ENCODE assay signal across 23 cellular contexts in genomic region chr22:41885576-41885975, GRCh38. TPM values are rescaled to one million over a fixed set of nuclear protein-coding genes. Genes with fewer than 3 reads are reported as not detected.
A peak's percentile ranks its signal among the peaks of the same experiment; 100 is the strongest.
DNase-seq lines count a peak whose midpoint lies in the region; ATAC-seq, FAIRE-seq and TF ChIP-seq lines count a peak whose summit lies in the region.
"Had no signal": no experiment of that assay in that cellular context is flagged by ENCODE, and none has a peak within 500 bp of the region (broad histone marks: within the 10 kb centered on the region; RNA-seq: fewer than 3 reads in every experiment).

No MANE protein-coding gene starts in this region.

- intact Hi-C loops in activated CD4-positive, alpha-beta T cell treated with anti-CD3 and anti-CD28 coated beads for 36 hours (cut with DNase I, micrococcal nuclease), result no loop called here
- intact Hi-C loops in Caco-2 (cut with micrococcal nuclease; ENCODE audit: unreplicated experiment) (no loop called here), K562 (cut with micrococcal nuclease) (no loop called here)

- no peak overlapping the region for H3K4me2 ChIP-seq in K562 (ENCODE audit: insufficient read depth, low read length)
- H3K4me2 ChIP-seq in trophoblast cell (ENCODE audit: low read length), result no peak overlapping the region

- H4K91ac ChIP-seq in trophoblast cell (ENCODE audit: low read depth, low read length), result no peak overlapping the region

- H2AK5ac ChIP-seq in trophoblast cell (ENCODE audit: low read length), result no peak overlapping the region

- peaks cover 26% of the 10 kb centered on the region for H3K4me1 ChIP-seq in Caco-2
- H3K4me1 ChIP-seq in K562 (replicated peaks in 1 of 2; ENCODE audit: control insufficient read depth in 2 of 2, insufficient read depth in 2 of 2, low read length in 2 of 2), result no peaks in the 10 kb centered on the region
- no peaks in the 10 kb centered on the region for H3K4me1 ChIP-seq in trophoblast cell (ENCODE audit: control insufficient read depth in 1 of 2, insufficient read depth in 2 of 2, low read length in 2 of 2)
- H3K4me1 ChIP-seq: SJSA1 had no signal

- H3K9me3 Mint-ChIP-seq in activated CD4-positive, alpha-beta T cell treated with anti-CD3 and anti-CD28 coated beads for 36 hours (ENCODE audit: low read depth), result no peaks in the 10 kb centered on the region
- H3K9me3 Mint-ChIP-seq in Caco-2 (ENCODE audit: unreplicated experiment), result no peaks in the 10 kb centered on the region
- H3K9me3 Mint-ChIP-seq: CD8-positive, alpha-beta T cell had no signal

- H3K23ac ChIP-seq in trophoblast cell (ENCODE audit: low read length), result no peak overlapping the region

- peaks cover 2% of the 10 kb centered on the region; the same call in 1 of the 2 replicates for H4K20me1 ChIP-seq in K562 (replicated peaks; ENCODE audit: control insufficient read depth, insufficient read depth, low read length)

- H2BK120ac ChIP-seq in trophoblast cell (ENCODE audit: insufficient read depth, low read length, poor library complexity), result no peak overlapping the region

- TF ChIP-seq CTCF in Caco-2 (IDR thresholded peaks at IDR 0.05; ENCODE audit: insufficient read depth in 1 of 2, low read depth in 1 of 2, low read length in 1 of 2, severe bottlenecking in 1 of 2, unreplicated experiment in 1 of 2) (no peak), K562 (IDR thresholded peaks at IDR 0.05 in 2 of 3, conservative IDR thresholded peaks at IDR 0.05 in 1 of 3; ENCODE audit: insufficient read depth in 2 of 3, low read depth in 1 of 3, low read length in 3 of 3) (no peak)

- TF ChIP-seq EP300 in K562 (IDR thresholded peaks at IDR 0.05; ENCODE audit: low read length), result no peak

- H2AFZ ChIP-seq in K562 (ENCODE audit: low read depth, low read length), result no peak overlapping the region
- H2AFZ ChIP-seq in trophoblast cell (ENCODE audit: insufficient read depth, low read length, poor library complexity), result no peak overlapping the region

- no peak overlapping the region for H3K14ac ChIP-seq in trophoblast cell (ENCODE audit: low read length)

- CTCF ChIA-PET in activated CD4-positive, alpha-beta T cell treated with anti-CD3 and anti-CD28 coated beads for 36 hours (lab: Charles Lee), result interaction anchor here (1.0 to 1.2 kb wide), 3 partner anchors 17 to 135 kb away, joined by 3 to 4 read pairs (median 4); no protein-coding TSS in a partner anchor
- CTCF ChIA-PET in Caco-2 (lab: Charles Lee) (interaction anchor here (0.8 to 2.1 kb wide), 3 partner anchors 26 to 189 kb away, joined by 3 to 9 read pairs (median 3); no protein-coding TSS in a partner anchor), K562 (lab: Yijun Ruan, JAX; ENCODE audit: low intra/inter-chr PET ratio) (no interaction called here)

- POLR2A ChIA-PET in activated CD4-positive, alpha-beta T cell treated with anti-CD3 and anti-CD28 coated beads for 36 hours (lab: Charles Lee), result interaction anchor here (0.6 kb wide), 1 partner anchor 80 kb away, joined by 3 read pairs; no protein-coding TSS in a partner anchor
- POLR2A ChIA-PET in Caco-2 (lab: Charles Lee) (interaction anchor here (1.2 kb wide), 1 partner anchor 53 kb away, joined by 7 read pairs; the partner anchor contains the start of gene SREBF2), K562 (lab: Yijun Ruan, JAX) (interaction anchor here (0.7 to 1.8 kb wide), 4 partner anchors 11 to 118 kb away, joined by 3 to 7 read pairs (median 6); no protein-coding TSS in a partner anchor)

- no peaks in the 10 kb centered on the region for H3K27me3 Mint-ChIP-seq in activated CD4-positive, alpha-beta T cell treated with anti-CD3 and anti-CD28 coated beads for 36 hours
- no peaks in the 10 kb centered on the region for H3K27me3 Mint-ChIP-seq in Caco-2 (ENCODE audit: insufficient read depth, unreplicated experiment)

- H2BK12ac ChIP-seq in trophoblast cell (ENCODE audit: low read length), result no peak overlapping the region

- H3K4me1 Mint-ChIP-seq in activated CD4-positive, alpha-beta T cell treated with anti-CD3 and anti-CD28 coated beads for 36 hours, result no peaks in the 10 kb centered on the region
- H3K4me1 Mint-ChIP-seq in Caco-2 (ENCODE audit: low read depth, unreplicated experiment), result peaks cover 7% of the 10 kb centered on the region

- no peak for FAIRE-seq in K562 (lab: Jason Lieb, UNC)
- FAIRE-seq: HTR-8/SVneo had no signal

- H3K18ac ChIP-seq in trophoblast cell (ENCODE audit: low read length), result no peak overlapping the region

- H3K36me3 Mint-ChIP-seq in activated CD4-positive, alpha-beta T cell treated with anti-CD3 and anti-CD28 coated beads for 36 hours (ENCODE audit: low read depth), result peaks cover 75% of the 10 kb centered on the region
- H3K36me3 Mint-ChIP-seq in Caco-2 (ENCODE audit: insufficient read depth, unreplicated experiment), result peaks cover 96% of the 10 kb centered on the region

- no peak overlapping the region for H3K4ac ChIP-seq in trophoblast cell (ENCODE audit: low read depth, low read length)

- peak; percentile 19 for ATAC-seq in activated CD4-positive, alpha-beta T cell treated with anti-CD3 and anti-CD28 coated beads for 36 hours
- ATAC-seq in K562 (no peak), GM21447 (IDR thresholded peaks at IDR 0.05; ENCODE audit: unreplicated experiment) (no peak)
- ATAC-seq: CD8-positive, alpha-beta T cell had no signal

- no peak for DNase-seq in activated CD4-positive, alpha-beta T cell treated with anti-CD3 and anti-CD28 coated beads for 36 hours
- DNase-seq in activated CD4-positive, alpha-beta T cell treated with anti-CD3 and anti-CD28 coated beads, Interleukin-2, amount 50 U/mL, for 48 hours, result no peak
- no peak for DNase-seq in Caco-2
- no peak for DNase-seq in K562 (ENCODE audit: extremely low read depth in 1 of 4, low spot score in 3 of 4)
- DNase-seq in trophoblast cell, result peak; percentile 73 to 79
- no peak for DNase-seq in DMS53 treated with DMSO at 0.1 percent for 48 hours (lab: John Stamatoyannopoulos, UW; ENCODE audit: unreplicated experiment)
- no peak for DNase-seq in cerebellar nuclear complex (lab: John Stamatoyannopoulos, UW)
- DNase-seq: CD8-positive, alpha-beta T cell; DMS79; H7; IMR-90; MM.1S; NCI-H1092; NCI-H1436 treated with DMSO at 0.1 percent for 48 hours; NCI-H2029; NCI-H526 treated with DMSO at 0.1 percent for 48 hours; Peyer's patch had no signal

- H3K36me3 ChIP-seq in Caco-2 (ENCODE audit: control insufficient read depth, insufficient read depth, low read length) (peaks cover 13% of the 10 kb centered on the region), K562 (ENCODE audit: control insufficient read depth, insufficient read depth, low read length) (peaks cover 93% of the 10 kb centered on the region), trophoblast cell (ENCODE audit: control insufficient read depth in 1 of 2, insufficient read depth in 2 of 2, low read length in 2 of 2) (peaks cover 62 to 82% of the 10 kb centered on the region in 2 experiments)

- no peak for TF ChIP-seq RAD21 in K562 (CRISPR knock-in tag; conservative IDR thresholded peaks at IDR 0.05 in 1 of 2, IDR thresholded peaks at IDR 0.05 in 1 of 2)

- H2BK5ac ChIP-seq in trophoblast cell (ENCODE audit: low read depth, low read length, poor library complexity), result no peak overlapping the region

- H3K9ac ChIP-seq in K562 (ENCODE audit: insufficient read depth in 1 of 2, low read depth in 2 of 2, low read length in 2 of 2) (no peak overlapping the region), trophoblast cell (ENCODE audit: low read length) (no peak overlapping the region)

- H3K79me1 ChIP-seq in trophoblast cell (ENCODE audit: low read length), result no peaks in the 10 kb centered on the region

- H3K27ac ChIP-seq in K562 (ENCODE audit: extremely low read depth, low read depth, low read length) (no peak overlapping the region), trophoblast cell (ENCODE audit: low read depth, low read length) (no peak overlapping the region)
- H3K27ac ChIP-seq: 22Rv1, SJSA1 had no signal

- H3K27me3 ChIP-seq in Caco-2 (replicated peaks; ENCODE audit: control insufficient read depth, insufficient read depth, low read length) (no peaks in the 10 kb centered on the region), K562 (ENCODE audit: control insufficient read depth in 2 of 2, insufficient read depth in 2 of 2, low read length in 2 of 2) (no peaks in the 10 kb centered on the region), trophoblast cell (ENCODE audit: insufficient read depth, low read length) (no peaks in the 10 kb centered on the region)
- H3K27me3 ChIP-seq: Peyer's patch, SJSA1 had no signal

- TF ChIP-seq POLR2A in K562 (conservative IDR thresholded peaks at IDR 0.05), result no peak

- in situ Hi-C loops in K562 (cut with MboI), result no loop called here

- no peak overlapping the region for H3K4me3 ChIP-seq in Caco-2 (ENCODE audit: low read depth, low read length)
- H3K4me3 ChIP-seq in K562, result no peak overlapping the region
- no peak overlapping the region for H3K4me3 ChIP-seq in trophoblast cell (ENCODE audit: low read depth, low read length)
- H3K4me3 ChIP-seq: Peyer's patch, SJSA1 had no signal

- BruUV-seq in Caco-2 (replicated peaks; lab: Mats Ljungman, UMichigan) (TSS peak; percentile 38), K562 (replicated peaks; lab: Mats Ljungman, UMichigan) (no TSS peak)

- H3K27ac Mint-ChIP-seq in activated CD4-positive, alpha-beta T cell treated with anti-CD3 and anti-CD28 coated beads for 36 hours, result peak overlapping the region; percentile 9
- H3K27ac Mint-ChIP-seq in Caco-2 (ENCODE audit: unreplicated experiment), result peak overlapping the region; percentile 91
- H3K27ac Mint-ChIP-seq: CD8-positive, alpha-beta T cell had no signal

- H3K79me2 ChIP-seq in K562 (ENCODE audit: control insufficient read depth, insufficient read depth, low read length) (no peaks in the 10 kb centered on the region), trophoblast cell (ENCODE audit: control insufficient read depth, insufficient read depth, low read length, poor library complexity) (no peaks in the 10 kb centered on the region)

- H3K9me1 ChIP-seq in K562 (ENCODE audit: control insufficient read depth, insufficient read depth, low read length), result peaks cover 4% of the 10 kb centered on the region

- H4K8ac ChIP-seq in trophoblast cell (ENCODE audit: low read depth, low read length), result no peak overlapping the region

- 70% methylated on average over 4 of the region's 5 CpGs for WGBS in K562 (ENCODE audit: insufficient coverage, low coverage, missing lambda C conversion rate)
- no CpG with 5 or more reads among the region's 5 CpGs for WGBS in trophoblast cell (ENCODE audit: extremely low coverage, insufficient coverage, insufficient read length)

- H3K9me3 ChIP-seq in Caco-2, result no peaks in the 10 kb centered on the region
- H3K9me3 ChIP-seq in K562 (replicated peaks; ENCODE audit: control insufficient read depth, insufficient read depth, low read depth, low read length), result no peaks in the 10 kb centered on the region
- peaks cover 1% of the 10 kb centered on the region for H3K9me3 ChIP-seq in trophoblast cell (ENCODE audit: insufficient read depth, low read depth, low read length)
- H3K9me3 ChIP-seq: Peyer's patch, SJSA1 had no signal

- no peak overlapping the region for H3K4me3 Mint-ChIP-seq in activated CD4-positive, alpha-beta T cell treated with anti-CD3 and anti-CD28 coated beads for 36 hours
- no peak overlapping the region for H3K4me3 Mint-ChIP-seq in Caco-2 (ENCODE audit: unreplicated experiment)
- H3K4me3 Mint-ChIP-seq: CD8-positive, alpha-beta T cell had no signal

- H4K12ac ChIP-seq in trophoblast cell (ENCODE audit: low read depth, low read length), result no peak overlapping the region

RNA-seq across cellular contexts. Expression of gene SHISA8, which starts 29.3 kb away (rescaled TPM):
- total RNA-seq in activated CD4-positive, alpha-beta T cell treated with anti-CD3 and anti-CD28 coated beads for 36 hours, result 1 to 10 TPM; 1.4 to 1.9 TPM
- total RNA-seq in Caco-2 (2022) (1.4 and 2.2 TPM in 2 replicates), K562 (2014; rRNA removed) (1.1 and 1.4 TPM in 2 replicates), K562 (2014; rRNA removed; fragmentation: Illumina TruSeq; extraction: Trizol) (not detected in 2 replicates), K562 (2015; rRNA removed; fragmentation: Illumina TruSeq; extraction: Trizol) (not detected in 2 replicates), K562 (2021) (2.2 TPM in 2 replicates)
- 0.70 and 1.5 TPM in 2 replicates for total RNA-seq in K562 (2011; cell fraction: chromatin; rRNA removed; ENCODE audit: low replicate concordance)
- 2.4 and 5.5 TPM in 2 replicates for total RNA-seq in K562 (2011; cell fraction: nucleolus; rRNA removed)
- 1.5 and 2.1 TPM in 2 replicates for total RNA-seq in K562 (2011; cell fraction: nucleoplasm; rRNA removed)
- polyA plus RNA-seq in K562 (2011; rRNA removed) (0.08 and 0.15 TPM in 2 replicates), K562 (2014; fragmentation: Illumina TruSeq; extraction: Trizol) (not detected in 2 replicates), K562 (2014; fragmentation: Nextera tagmentation; extraction: Ambion mirVana) (under 1 TPM in 1 of 2 experiments, not detected in 1; 0.07 TPM), K562 (2014; rRNA removed) (0.50 and 3.3 TPM in 2 replicates)
- 0.09 and 1.8 TPM in 2 replicates for polyA plus RNA-seq in K562 (2011; cell fraction: cytosol; rRNA removed)
- 2.7 and 8.7 TPM in 2 replicates for polyA plus RNA-seq in K562 (2011; cell fraction: nucleus; rRNA removed)
- 0.19 and 0.40 TPM in 2 replicates for polyA plus RNA-seq in K562 (2012)
- polyA minus RNA-seq in K562 (2011; rRNA and poly(A)+ RNA removed), result not detected in 2 replicates
- polyA minus RNA-seq in K562 (2011; cell fraction: cytosol; rRNA and poly(A)+ RNA removed), result not detected in 2 replicates
- 0.94 TPM in 1 of 2 replicates, not detected in the other for polyA minus RNA-seq in K562 (2011; cell fraction: nucleus; rRNA and poly(A)+ RNA removed)
- 0.31 and 0.43 TPM in 2 replicates for polyA plus RNA-seq in trophoblast cell (2013)
- total RNA-seq: IMR-90, LHCN-M2, Peyer's patch, SJSA1 had no signal
- polyA plus RNA-seq: BJ, IMR-90 had no signal

RNA-seq across cellular contexts. Expression of gene TNFRSF13C, which starts 41.0 kb away (rescaled TPM):
- total RNA-seq in activated CD4-positive, alpha-beta T cell treated with anti-CD3 and anti-CD28 coated beads for 36 hours, result 1 to 10 TPM; 2.2 to 3.0 TPM
- total RNA-seq in Caco-2 (2022) (2.2 and 2.4 TPM in 2 replicates), K562 (2014; rRNA removed) (0.50 and 0.69 TPM in 2 replicates), K562 (2014; rRNA removed; fragmentation: Illumina TruSeq; extraction: Trizol) (0.44 and 0.48 TPM in 2 replicates), K562 (2015; rRNA removed; fragmentation: Illumina TruSeq; extraction: Trizol) (0.30 and 0.47 TPM in 2 replicates), K562 (2021) (1.5 and 1.9 TPM in 2 replicates)
- 5.1 and 11.0 TPM in 2 replicates for total RNA-seq in K562 (2011; cell fraction: chromatin; rRNA removed; ENCODE audit: low replicate concordance)
- total RNA-seq in K562 (2011; cell fraction: nucleolus; rRNA removed), result 5.2 and 5.8 TPM in 2 replicates
- 6.7 and 7.9 TPM in 2 replicates for total RNA-seq in K562 (2011; cell fraction: nucleoplasm; rRNA removed)
- polyA plus RNA-seq in K562 (2011; rRNA removed) (0.53 and 1.3 TPM in 2 replicates), K562 (2014; fragmentation: Illumina TruSeq; extraction: Trizol) (0.59 and 0.66 TPM in 2 replicates), K562 (2014; fragmentation: Nextera tagmentation; extraction: Ambion mirVana) (under 1 TPM; 0.08 to 0.13 TPM), K562 (2014; rRNA removed) (1.1 and 1.3 TPM in 2 replicates)
- 0.79 and 0.86 TPM in 2 replicates for polyA plus RNA-seq in K562 (2011; cell fraction: cytosol; rRNA removed)
- polyA plus RNA-seq in K562 (2011; cell fraction: nucleus; rRNA removed), result 4.2 and 4.7 TPM in 2 replicates
- 0.68 and 1.4 TPM in 2 replicates for polyA plus RNA-seq in K562 (2012)
- 0.53 and 0.60 TPM in 2 replicates for polyA minus RNA-seq in K562 (2011; rRNA and poly(A)+ RNA removed)
- polyA minus RNA-seq in K562 (2011; cell fraction: cytosol; rRNA and poly(A)+ RNA removed), result 0.57 and 0.91 TPM in 2 replicates
- 0.40 and 1.00 TPM in 2 replicates for polyA minus RNA-seq in K562 (2011; cell fraction: nucleus; rRNA and poly(A)+ RNA removed)
- 0.36 and 0.38 TPM in 2 replicates for polyA plus RNA-seq in trophoblast cell (2013)

RNA-seq across cellular contexts. Expression of gene SREBF2, which starts 52.7 kb away (rescaled TPM):
- total RNA-seq in activated CD4-positive, alpha-beta T cell treated with anti-CD3 and anti-CD28 coated beads for 36 hours, result 100 to 1,000 TPM; 101 to 105 TPM
- total RNA-seq in Caco-2 (2022) (134 and 150 TPM in 2 replicates), K562 (2014; rRNA removed) (26.6 and 38.5 TPM in 2 replicates), K562 (2014; rRNA removed; fragmentation: Illumina TruSeq; extraction: Trizol) (26.9 and 27.2 TPM in 2 replicates), K562 (2015; rRNA removed; fragmentation: Illumina TruSeq; extraction: Trizol) (22.4 and 24.8 TPM in 2 replicates), K562 (2021) (73.9 and 84.2 TPM in 2 replicates)
- total RNA-seq in K562 (2011; cell fraction: chromatin; rRNA removed; ENCODE audit: low replicate concordance), result 399 and 583 TPM in 2 replicates
- total RNA-seq in K562 (2011; cell fraction: nucleolus; rRNA removed), result 378 and 395 TPM in 2 replicates
- 386 and 451 TPM in 2 replicates for total RNA-seq in K562 (2011; cell fraction: nucleoplasm; rRNA removed)
- polyA plus RNA-seq in K562 (2011; rRNA removed) (55.3 and 89.8 TPM in 2 replicates), K562 (2014; fragmentation: Illumina TruSeq; extraction: Trizol) (64.5 and 74.3 TPM in 2 replicates), K562 (2014; fragmentation: Nextera tagmentation; extraction: Ambion mirVana) (1 to 10 TPM; 1.1 TPM), K562 (2014; rRNA removed) (62.8 and 63.9 TPM in 2 replicates)
- 94.7 and 107 TPM in 2 replicates for polyA plus RNA-seq in K562 (2011; cell fraction: cytosol; rRNA removed)
- polyA plus RNA-seq in K562 (2011; cell fraction: nucleus; rRNA removed), result 167 and 200 TPM in 2 replicates
- 57.0 and 119 TPM in 2 replicates for polyA plus RNA-seq in K562 (2012)
- 76.8 and 96.3 TPM in 2 replicates for polyA minus RNA-seq in K562 (2011; rRNA and poly(A)+ RNA removed)
- 59.7 and 96.8 TPM in 2 replicates for polyA minus RNA-seq in K562 (2011; cell fraction: cytosol; rRNA and poly(A)+ RNA removed)
- polyA minus RNA-seq in K562 (2011; cell fraction: nucleus; rRNA and poly(A)+ RNA removed), result 55.1 and 75.6 TPM in 2 replicates
- polyA plus RNA-seq in trophoblast cell (2013), result 97.8 and 99.1 TPM in 2 replicates

Comparison
In these comparisons a context has a peak if more than half of its experiments do, and no peak if none do; other contexts are left out.
1. DNase-seq: peak in trophoblast cell (2 of 2); none in activated CD4-positive, alpha-beta T cell treated with anti-CD3 and anti-CD28 coated beads for 36 hours (single experiment), activated CD4-positive, alpha-beta T cell treated with anti-CD3 and anti-CD28 coated beads, Interleukin-2, amount 50 U/mL, for 48 hours (0 of 2), Caco-2 (0 of 2), K562 (0 of 4), DMS53 treated with DMSO at 0.1 percent for 48 hours (single experiment) and cerebellar nuclear complex (0 of 2).